1 cellular context compared by ENCODE assay signal in genomic region chr9:131398204-131398603, GRCh38.
TF ChIP-seq lines count a peak whose summit lies in the region.

No MANE protein-coding gene starts in this region.

TF ChIP-seq in GM12878, 131 proteins besides CTCF, POLR2A, EP300 and RAD21 (continued from another document):
- TF ChIP-seq ATF3 (IDR thresholded peaks at IDR 0.05; ENCODE audit: borderline replicate concordance, extremely low read depth, low read depth, low read length) (no peak), RELB (IDR thresholded peaks at IDR 0.05; ENCODE audit: low read depth) (no peak), SMARCA5 (IDR thresholded peaks at IDR 0.05) (no peak), CBX5 (IDR thresholded peaks at IDR 0.05; ENCODE audit: low read depth) (no peak), RCOR1 (conservative IDR thresholded peaks at IDR 0.05; ENCODE audit: low read depth, low read length) (no peak), TCF12 (IDR thresholded peaks at IDR 0.05; ENCODE audit: low read depth, low read length) (no peak), RUNX3 (IDR thresholded peaks at IDR 0.05; ENCODE audit: low read length) (peak; percentile 58), TARDBP (IDR thresholded peaks at IDR 0.05; ENCODE audit: borderline replicate concordance) (no peak), LARP7 (IDR thresholded peaks at IDR 0.05) (no peak), POU2F2 (IDR thresholded peaks at IDR 0.05; ENCODE audit: borderline replicate concordance, low read depth, low read length) (peak; percentile 33; the same call in 1 of the 3 replicates), SPI1 (IDR thresholded peaks at IDR 0.05; ENCODE audit: borderline replicate concordance, insufficient read depth, low read depth, low read length) (peak; percentile 31; the same call in 1 of the 2 replicates), STAT1 (conservative IDR thresholded peaks at IDR 0.05) (no peak), WRNIP1 (IDR thresholded peaks at IDR 0.05; ENCODE audit: borderline replicate concordance, low read depth, low read length) (no peak), E4F1 (IDR thresholded peaks at IDR 0.05; ENCODE audit: borderline replicate concordance, partially characterized antibody) (no peak), ETV6 (conservative IDR thresholded peaks at IDR 0.05 in 1 of 2, IDR thresholded peaks at IDR 0.05 in 1 of 2; ENCODE audit: borderline replicate concordance in 1 of 2, low read depth in 1 of 2) (peak in 1 of 2 experiments; percentile 77; a peak in 2 of 4 replicates), SMAD5 (IDR thresholded peaks at IDR 0.05; ENCODE audit: low read depth) (no peak), SREBF1 (IDR thresholded peaks at IDR 0.05; ENCODE audit: low read length) (no peak), CHD1 (IDR thresholded peaks at IDR 0.05; ENCODE audit: low read depth, low read length) (no peak), ZNF622 (IDR thresholded peaks at IDR 0.05) (no peak), ZNF384 (IDR thresholded peaks at IDR 0.05; ENCODE audit: borderline replicate concordance, low read depth, low read length) (no peak)
